ENCODE assay signal across 30 cellular contexts in the genomic region with DNA sequence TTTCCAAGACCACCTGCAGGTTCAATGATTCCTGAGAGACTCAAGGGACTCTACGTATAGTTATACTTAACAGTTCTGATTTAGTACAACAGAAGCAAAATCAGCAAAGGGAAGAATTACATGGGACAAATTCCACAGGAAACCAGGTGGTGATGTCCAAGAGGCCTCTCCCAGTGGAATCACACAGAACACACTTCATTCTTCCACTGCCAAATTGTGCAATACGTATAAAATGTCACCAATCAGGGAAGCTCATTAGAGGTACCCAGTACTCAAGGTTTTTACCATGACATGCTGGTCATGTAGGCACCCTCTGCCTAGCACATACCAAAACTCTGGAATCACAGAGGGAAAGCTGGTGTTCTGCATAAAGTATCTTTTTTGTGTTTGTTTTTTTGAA. TPM values are rescaled to one million over a fixed set of nuclear protein-coding genes. Genes with fewer than 3 reads are reported as not detected.
"Had no signal": no experiment of that assay in that cellular context is flagged by ENCODE, and none has a peak within 500 bp of the region (broad histone marks: within the 10 kb centered on the region; RNA-seq: fewer than 3 reads in every experiment).

No MANE protein-coding gene starts in this region.

- H3K4me1 ChIP-seq: heart left ventricle, left ventricle myocardium inferior, prostate gland, testis, uterus had no signal

- H3K36me3 ChIP-seq: ovary, uterus had no signal

- H3K27ac ChIP-seq: heart left ventricle, left ventricle myocardium inferior, ovary, prostate gland, spleen, testis, uterus had no signal

- H3K4me3 Mint-ChIP-seq: immature natural killer cell; naive thymus-derived CD4-positive, alpha-beta T cell; natural killer cell treated with Interleukin-12 subunit alpha and Interleukin-12 subunit beta and Interleukin-15 and Interleukin-18, amount 100 ng/mL, for 72 hours; stimulated activated effector memory CD8-positive, alpha-beta T cell treated with anti-CD3 and anti-CD28 coated beads, Interleukin-12 subunit alpha, Interleukin-12 subunit beta, amount 100 ng/mL, for 72 hours; stimulated activated naive CD8-positive, alpha-beta T cell treated with anti-CD3 and anti-CD28 coated beads, Interleukin-15, Interleukin-2, amounts not matched to agents 100 ng/mL and 50 ng/mL, for 24 hours; type B pancreatic cell had no signal

- H3K4me3 ChIP-seq: heart left ventricle, left ventricle myocardium inferior, lung, mucosa of descending colon, ovary, prostate gland, spleen, testis, thyroid gland, uterus had no signal

- H3K27ac Mint-ChIP-seq: immature natural killer cell; naive thymus-derived CD4-positive, alpha-beta T cell; natural killer cell treated with Interleukin-12 subunit alpha and Interleukin-12 subunit beta and Interleukin-15 and Interleukin-18, amount 100 ng/mL, for 72 hours; stimulated activated effector memory CD8-positive, alpha-beta T cell treated with anti-CD3 and anti-CD28 coated beads, Interleukin-12 subunit alpha, Interleukin-12 subunit beta, amount 100 ng/mL, for 72 hours; stimulated activated naive CD8-positive, alpha-beta T cell treated with anti-CD3 and anti-CD28 coated beads, Interleukin-15, Interleukin-2, amounts not matched to agents 100 ng/mL and 50 ng/mL, for 24 hours; type B pancreatic cell had no signal

- H3K9me3 Mint-ChIP-seq: immature natural killer cell; naive thymus-derived CD4-positive, alpha-beta T cell; natural killer cell treated with Interleukin-12 subunit alpha and Interleukin-12 subunit beta and Interleukin-15 and Interleukin-18, amount 100 ng/mL, for 72 hours; stimulated activated effector memory CD8-positive, alpha-beta T cell treated with anti-CD3 and anti-CD28 coated beads, Interleukin-12 subunit alpha, Interleukin-12 subunit beta, amount 100 ng/mL, for 72 hours; stimulated activated naive CD8-positive, alpha-beta T cell treated with anti-CD3 and anti-CD28 coated beads, Interleukin-15, Interleukin-2, amounts not matched to agents 100 ng/mL and 50 ng/mL, for 24 hours; type B pancreatic cell had no signal

- H3K27me3 ChIP-seq: heart left ventricle, ovary, spleen, testis, thyroid gland, uterus had no signal

- ATAC-seq: heart left ventricle; left colon; mucosa of descending colon; naive thymus-derived CD4-positive, alpha-beta T cell; natural killer cell treated with Interleukin-12 subunit alpha and Interleukin-12 subunit beta and Interleukin-15 and Interleukin-18, amount 100 ng/mL, for 72 hours; right cardiac atrium; sciatic nerve; stimulated activated effector memory CD8-positive, alpha-beta T cell treated with anti-CD3 and anti-CD28 coated beads, Interleukin-12 subunit alpha, Interleukin-12 subunit beta, amount 100 ng/mL, for 72 hours had no signal

- DNase-seq: heart left ventricle; hypothalamus; immature natural killer cell; kidney; left colon; left ventricle myocardium inferior; midbrain; mucosa of descending colon; naive thymus-derived CD4-positive, alpha-beta T cell; ovary; retina; right cardiac atrium; small intestine; spleen; stimulated activated CD4-positive, alpha-beta T cell treated with anti-CD3 and anti-CD28 coated beads, Interleukin-4, amount 100 ng/mL, for 24 hours; stimulated activated naive CD4-positive, alpha-beta T cell; testis; thyroid gland; uterus had no signal

- H3K27me3 Mint-ChIP-seq: naive thymus-derived CD4-positive, alpha-beta T cell; natural killer cell treated with Interleukin-12 subunit alpha and Interleukin-12 subunit beta and Interleukin-15 and Interleukin-18, amount 100 ng/mL, for 72 hours; stimulated activated naive CD8-positive, alpha-beta T cell treated with anti-CD3 and anti-CD28 coated beads, Interleukin-15, Interleukin-2, amounts not matched to agents 100 ng/mL and 50 ng/mL, for 24 hours; type B pancreatic cell had no signal

- H3K9me3 ChIP-seq: heart left ventricle, left ventricle myocardium inferior, mucosa of descending colon, ovary, prostate gland, spleen, testis, thyroid gland, uterus had no signal

RNA-seq across cellular contexts. Expression of a gene that starts 22.4 kb away (rescaled TPM):
- polyA plus RNA-seq: neural cell had no signal

RNA-seq across cellular contexts. Expression of a gene that starts 30.8 kb away (rescaled TPM):
- total RNA-seq: heart left ventricle, left ventricle myocardium inferior, lower leg skin, mesenteric fat pad, omental fat pad, uterus had no signal
- polyA plus RNA-seq: heart left ventricle; immature natural killer cell; naive thymus-derived CD4-positive, alpha-beta T cell; neural cell had no signal
